In genomic region chr5:40755407-40756365, GRCh38 we compare ENCODE assay signal across 8 cellular contexts. TPM values are rescaled to one million over a fixed set of nuclear protein-coding genes. Genes with fewer than 3 reads are reported as not detected.
A peak's percentile ranks its signal among the peaks of the same experiment; 100 is the strongest.
DNase-seq lines count a peak whose midpoint lies in the region; ATAC-seq lines count a peak whose summit lies in the region.

Gene TTC33, minus strand, starts transcription at chr5:40755961. Its CDS starts 8,943 bp downstream, at chr5:40747018.

- DNase-seq in C1 segment of cervical spinal cord (lab: John Stamatoyannopoulos, UW) (peak; percentile 36 to 95 (median 90)), NCI-H526 (lab: John Stamatoyannopoulos, UW) (peak; percentile 94 to 99), cortex of kidney (lab: John Stamatoyannopoulos, UW) (peak; percentile 17), left kidney (ENCODE audit: low read depth, low spot score) (peak; percentile 99)
- peak; percentile 98 for DNase-seq in activated CD4-positive, alpha-beta T cell treated with anti-CD3 and anti-CD28 coated beads, Interleukin-2, amount 10 ng/mL, durations not matched to agents 24 days and 14 days
- DNase-seq in stimulated activated CD4-positive, alpha-beta T cell treated with anti-CD3 and anti-CD28 coated beads, Interleukin-2, amount 100 ng/mL, for 24 hours = peak; percentile 96 to 97

- intact Hi-C loops in activated CD4-positive, alpha-beta T cell treated with anti-CD3 and anti-CD28 coated beads, Interleukin-2, amount 10 ng/mL, durations not matched to agents 24 days and 14 days (cut with micrococcal nuclease) = loop anchor here (1.0 to 10.0 kb wide), 10 partner anchors 19 to 1681 kb away; partner anchors contain the start of genes PRKAA1, PTGER4, RICTOR and RIMOC1

- H3K27me3 Mint-ChIP-seq in activated CD4-positive, alpha-beta T cell treated with anti-CD3 and anti-CD28 coated beads, Interleukin-2, amount 10 ng/mL, durations not matched to agents 24 days and 14 days = no peaks in the 10 kb centered on the region

- peaks cover 28% of the 10 kb centered on the region for H3K36me3 Mint-ChIP-seq in activated CD4-positive, alpha-beta T cell treated with anti-CD3 and anti-CD28 coated beads, Interleukin-2, amount 10 ng/mL, durations not matched to agents 24 days and 14 days (ENCODE audit: low read depth)

- H3K4me1 Mint-ChIP-seq in activated CD4-positive, alpha-beta T cell treated with anti-CD3 and anti-CD28 coated beads, Interleukin-2, amount 10 ng/mL, durations not matched to agents 24 days and 14 days = peaks cover 15% of the 10 kb centered on the region

- no peak within 1 kb of the TSS for H3K27ac Mint-ChIP-seq in activated CD4-positive, alpha-beta T cell treated with anti-CD3 and anti-CD28 coated beads, Interleukin-2, amount 10 ng/mL, durations not matched to agents 24 days and 14 days

- H3K9me3 Mint-ChIP-seq in activated CD4-positive, alpha-beta T cell treated with anti-CD3 and anti-CD28 coated beads, Interleukin-2, amount 10 ng/mL, durations not matched to agents 24 days and 14 days = no peaks in the 10 kb centered on the region

- ATAC-seq in GM19324 (IDR thresholded peaks at IDR 0.05; ENCODE audit: low FRiP score, unreplicated experiment) (peak; percentile 89), HG03469 (IDR thresholded peaks at IDR 0.05; ENCODE audit: unreplicated experiment) (peak; percentile 86)

- no peak within 1 kb of the TSS for H3K4me3 Mint-ChIP-seq in activated CD4-positive, alpha-beta T cell treated with anti-CD3 and anti-CD28 coated beads, Interleukin-2, amount 10 ng/mL, durations not matched to agents 24 days and 14 days

RNA-seq across cellular contexts. Expression of gene TTC33, which starts in this region (rescaled TPM):
- total RNA-seq in activated CD4-positive, alpha-beta T cell treated with anti-CD3 and anti-CD28 coated beads, Interleukin-2, amount 10 ng/mL, durations not matched to agents 24 days and 14 days = 22.7 and 23.1 TPM in 2 replicates

Comparison
In these comparisons a context has a peak if more than half of its experiments do, and no peak if none do; other contexts are left out.
1. Peak in every context shown above with its lines: DNase-seq and ATAC-seq.
2. DNase-seq: peak in every context shown above with its lines; median percentile 99 in left kidney; 98 in activated CD4-positive, alpha-beta T cell treated with anti-CD3 and anti-CD28 coated beads, Interleukin-2, amount 10 ng/mL, durations not matched to agents 24 days and 14 days; 96 in NCI-H526; 96 in stimulated activated CD4-positive, alpha-beta T cell treated with anti-CD3 and anti-CD28 coated beads, Interleukin-2, amount 100 ng/mL, for 24 hours; 90 in C1 segment of cervical spinal cord; 17 in cortex of kidney.